1 cellular context compared by ENCODE assay signal in the genomic region with DNA sequence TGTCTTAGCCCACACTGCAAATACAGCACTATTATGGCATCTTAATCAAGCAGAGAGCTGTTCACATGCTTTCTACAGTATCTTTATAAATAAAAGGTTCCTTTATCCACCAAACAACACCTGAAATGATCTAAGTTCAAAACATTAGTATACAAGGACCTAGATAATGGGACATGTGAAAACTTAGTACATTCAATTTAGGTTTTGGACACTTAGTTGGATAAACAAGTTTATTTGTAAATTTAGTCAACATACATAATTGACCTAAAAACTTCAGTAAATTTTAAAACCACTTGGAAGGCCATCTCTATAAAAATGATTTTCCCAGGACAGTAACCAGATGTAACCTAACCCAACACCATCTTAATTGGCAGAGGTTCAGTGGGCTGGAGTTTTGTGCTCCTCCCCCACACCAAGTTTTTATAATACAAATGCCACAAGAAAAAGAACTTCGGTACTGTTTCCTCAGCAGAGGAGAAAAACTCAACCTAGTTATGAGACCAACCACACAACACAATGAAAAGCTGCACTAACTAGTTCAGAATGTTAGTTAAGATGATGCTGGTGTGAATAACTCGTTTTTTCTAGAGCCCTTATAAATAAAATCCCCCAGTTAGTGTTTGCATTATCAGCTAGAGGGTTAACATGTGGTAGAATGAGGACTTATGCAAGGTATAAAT.
TF ChIP-seq lines count a peak whose summit lies in the region.

No MANE protein-coding gene starts in this region.

TF ChIP-seq in GM12878, 131 proteins besides CTCF, POLR2A, EP300 and RAD21:
- TF ChIP-seq, protein P1, sequence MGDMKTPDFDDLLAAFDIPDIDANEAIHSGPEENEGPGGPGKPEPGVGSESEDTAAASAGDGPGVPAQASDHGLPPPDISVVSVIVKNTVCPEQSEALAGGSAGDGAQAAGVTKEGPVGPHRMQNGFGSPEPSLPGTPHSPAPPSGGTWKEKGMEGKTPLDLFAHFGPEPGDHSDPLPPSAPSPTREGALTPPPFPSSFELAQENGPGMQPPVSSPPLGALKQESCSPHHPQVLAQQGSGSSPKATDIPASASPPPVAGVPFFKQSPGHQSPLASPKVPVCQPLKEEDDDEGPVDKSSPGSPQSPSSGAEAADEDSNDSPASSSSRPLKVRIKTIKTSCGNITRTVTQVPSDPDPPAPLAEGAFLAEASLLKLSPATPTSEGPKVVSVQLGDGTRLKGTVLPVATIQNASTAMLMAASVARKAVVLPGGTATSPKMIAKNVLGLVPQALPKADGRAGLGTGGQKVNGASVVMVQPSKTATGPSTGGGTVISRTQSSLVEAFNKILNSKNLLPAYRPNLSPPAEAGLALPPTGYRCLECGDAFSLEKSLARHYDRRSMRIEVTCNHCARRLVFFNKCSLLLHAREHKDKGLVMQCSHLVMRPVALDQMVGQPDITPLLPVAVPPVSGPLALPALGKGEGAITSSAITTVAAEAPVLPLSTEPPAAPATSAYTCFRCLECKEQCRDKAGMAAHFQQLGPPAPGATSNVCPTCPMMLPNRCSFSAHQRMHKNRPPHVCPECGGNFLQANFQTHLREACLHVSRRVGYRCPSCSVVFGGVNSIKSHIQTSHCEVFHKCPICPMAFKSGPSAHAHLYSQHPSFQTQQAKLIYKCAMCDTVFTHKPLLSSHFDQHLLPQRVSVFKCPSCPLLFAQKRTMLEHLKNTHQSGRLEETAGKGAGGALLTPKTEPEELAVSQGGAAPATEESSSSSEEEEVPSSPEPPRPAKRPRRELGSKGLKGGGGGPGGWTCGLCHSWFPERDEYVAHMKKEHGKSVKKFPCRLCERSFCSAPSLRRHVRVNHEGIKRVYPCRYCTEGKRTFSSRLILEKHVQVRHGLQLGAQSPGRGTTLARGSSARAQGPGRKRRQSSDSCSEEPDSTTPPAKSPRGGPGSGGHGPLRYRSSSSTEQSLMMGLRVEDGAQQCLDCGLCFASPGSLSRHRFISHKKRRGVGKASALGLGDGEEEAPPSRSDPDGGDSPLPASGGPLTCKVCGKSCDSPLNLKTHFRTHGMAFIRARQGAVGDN (IDR thresholded peaks at IDR 0.05), result peak; percentile 28; the same call in 1 of the 2 replicates
- peak; percentile 52; the same call in 1 of the 2 replicates for TF ChIP-seq BACH1 (IDR thresholded peaks at IDR 0.05; ENCODE audit: borderline replicate concordance)
- TF ChIP-seq SMAD1 (IDR thresholded peaks at IDR 0.05; ENCODE audit: low read depth, partially characterized antibody), result peak; percentile 55
- no peak for TF ChIP-seq TCF3 (IDR thresholded peaks at IDR 0.05; ENCODE audit: borderline replicate concordance, insufficient read depth, low read depth, low read length)
- TF ChIP-seq BMI1 (IDR thresholded peaks at IDR 0.05; ENCODE audit: borderline replicate concordance), result 0 out of 2 replicates have a peak, but pooled peaks have one; percentile 33
- no peak for TF ChIP-seq GATAD2B (conservative IDR thresholded peaks at IDR 0.05; ENCODE audit: low read depth)
